In genomic region chr19:36771275-36772231, GRCh38 we compare ENCODE assay signal across 8 cellular contexts. TPM values are rescaled to one million over a fixed set of nuclear protein-coding genes. Genes with fewer than 3 reads are reported as not detected.
DNase-seq lines count a peak whose midpoint lies in the region; ATAC-seq and TF ChIP-seq lines count a peak whose summit lies in the region.

No MANE protein-coding gene starts in this region.

- TF ChIP-seq CTCF in AG04450 (IDR thresholded peaks at IDR 0.05; ENCODE audit: low read depth, low read length) = no peak
- no peak for TF ChIP-seq CTCF in GM12865 (IDR thresholded peaks at IDR 0.05; ENCODE audit: insufficient read depth, low read depth, low read length, missing control alignments)
- no peak for TF ChIP-seq CTCF in left ventricle myocardium inferior (IDR thresholded peaks at IDR 0.05; ENCODE audit: borderline replicate concordance)

- no CpG with 5 or more reads among the region's 29 CpGs for WGBS in trophoblast cell (ENCODE audit: extremely low coverage, insufficient coverage, insufficient read length)

- peaks cover 20% of the 10 kb centered on the region for H3K9me3 Mint-ChIP-seq in activated naive CD8-positive, alpha-beta T cell treated with anti-CD3 and anti-CD28 coated beads, Interleukin-2, amount 50 U/mL, for 24 hours

- peak; percentile 58 for DNase-seq in AG04450 (ENCODE audit: low read depth, low spot score)
- DNase-seq in GM12865 (ENCODE audit: low read depth) = peak; percentile 80
- DNase-seq in NCI-H69 (lab: John Stamatoyannopoulos, UW) = peak; percentile 39
- DNase-seq in activated naive CD8-positive, alpha-beta T cell treated with anti-CD3 and anti-CD28 coated beads, Interleukin-2, amount 50 U/mL, for 24 hours = peak; percentile 52
- DNase-seq in left ventricle myocardium inferior = peak; percentile 70
- peak; percentile 92 to 93 for DNase-seq in trophoblast cell
- no peak for DNase-seq in HEK293T (ENCODE audit: extremely low spot score)

- peak overlapping the region; percentile 52 for H4K12ac ChIP-seq in trophoblast cell (ENCODE audit: low read depth, low read length)

- H3K4me1 ChIP-seq in left ventricle myocardium inferior = peaks cover 27% of the 10 kb centered on the region
- H3K4me1 ChIP-seq in trophoblast cell (ENCODE audit: control insufficient read depth in 1 of 2, insufficient read depth in 2 of 2, low read length in 2 of 2) = peaks cover 0 to 2% of the 10 kb centered on the region in 2 experiments

- peaks cover 23% of the 10 kb centered on the region for H3K4me1 Mint-ChIP-seq in activated naive CD8-positive, alpha-beta T cell treated with anti-CD3 and anti-CD28 coated beads, Interleukin-2, amount 50 U/mL, for 24 hours

- CTCF ChIA-PET in AG04450 (lab: Charles Lee) (interaction anchor here (0.7 kb wide), 3 partner anchors 146 to 1140 kb away, joined by 3 read pairs; no protein-coding TSS in a partner anchor), HEK293T (lab: Yijun Ruan, JAX) (no interaction called here)

- peak overlapping the region; percentile 85 for H3K4ac ChIP-seq in trophoblast cell (ENCODE audit: low read depth, low read length)

- H3K18ac ChIP-seq in trophoblast cell (ENCODE audit: low read length) = no peak overlapping the region

- peak overlapping the region; percentile 58 for H4K91ac ChIP-seq in trophoblast cell (ENCODE audit: low read depth, low read length)

- H3K4me3 ChIP-seq in AG04450 (ENCODE audit: low read depth, low read length) (peak overlapping the region; percentile 94), GM12865 (ENCODE audit: low read depth, low read length) (peak overlapping the region; percentile 70), left ventricle myocardium inferior (peak overlapping the region; percentile 73), trophoblast cell (ENCODE audit: low read depth, low read length) (peak overlapping the region; percentile 94)

- no peaks in the 10 kb centered on the region for H3K27me3 Mint-ChIP-seq in activated naive CD8-positive, alpha-beta T cell treated with anti-CD3 and anti-CD28 coated beads, Interleukin-2, amount 50 U/mL, for 24 hours

- H2BK120ac ChIP-seq in trophoblast cell (ENCODE audit: insufficient read depth, low read length, poor library complexity) = peak overlapping the region; percentile 23

- peak overlapping the region; percentile 52 for H2BK5ac ChIP-seq in trophoblast cell (ENCODE audit: low read depth, low read length, poor library complexity)

- H4K8ac ChIP-seq in trophoblast cell (ENCODE audit: low read depth, low read length) = peak overlapping the region; percentile 78

- H3K79me1 ChIP-seq in trophoblast cell (ENCODE audit: low read length) = peaks cover 15% of the 10 kb centered on the region

- POLR2A ChIA-PET in AG04450 (lab: Yijun Ruan, JAX) = interaction anchor here (1.2 kb wide), 1 partner anchor 26 kb away, joined by 3 read pairs; no protein-coding TSS in a partner anchor
- POLR2A ChIA-PET in HEK293T (lab: Yijun Ruan, JAX) = no interaction called here

- H3K9me3 ChIP-seq in AG04450 (ENCODE audit: control insufficient read depth, insufficient read depth, low read length) = peaks cover 54% of the 10 kb centered on the region
- peaks cover 55% of the 10 kb centered on the region for H3K9me3 ChIP-seq in left ventricle myocardium inferior (replicated peaks)
- peaks cover 13% of the 10 kb centered on the region for H3K9me3 ChIP-seq in trophoblast cell (ENCODE audit: insufficient read depth, low read depth, low read length)

- H3K36me3 Mint-ChIP-seq in activated naive CD8-positive, alpha-beta T cell treated with anti-CD3 and anti-CD28 coated beads, Interleukin-2, amount 50 U/mL, for 24 hours (ENCODE audit: low read depth) = peaks cover 67% of the 10 kb centered on the region

- no peak overlapping the region for H3K23ac ChIP-seq in trophoblast cell (ENCODE audit: low read length)

- H2AFZ ChIP-seq in trophoblast cell (ENCODE audit: insufficient read depth, low read length, poor library complexity) = no peak overlapping the region

- peak overlapping the region; percentile 97 for H3K27ac Mint-ChIP-seq in activated naive CD8-positive, alpha-beta T cell treated with anti-CD3 and anti-CD28 coated beads, Interleukin-2, amount 50 U/mL, for 24 hours

- H3K9ac ChIP-seq in trophoblast cell (ENCODE audit: low read length) = peak overlapping the region; percentile 80

- H3K27ac ChIP-seq in AG04450 (ENCODE audit: low read depth, low read length) (peak overlapping the region; percentile 88), left ventricle myocardium inferior (replicated peaks) (peak overlapping the region; percentile 86), trophoblast cell (ENCODE audit: low read depth, low read length) (peak overlapping the region; percentile 66)

- peak overlapping the region; percentile 100 for H3K4me3 Mint-ChIP-seq in activated naive CD8-positive, alpha-beta T cell treated with anti-CD3 and anti-CD28 coated beads, Interleukin-2, amount 50 U/mL, for 24 hours

- peaks cover 14% of the 10 kb centered on the region for H3K79me2 ChIP-seq in trophoblast cell (ENCODE audit: control insufficient read depth, insufficient read depth, low read length, poor library complexity)

- H3K27me3 ChIP-seq in AG04450 (ENCODE audit: control insufficient read depth, insufficient read depth, low read length) (no peaks in the 10 kb centered on the region), left ventricle myocardium inferior (ENCODE audit: low read depth) (peaks cover 8% of the 10 kb centered on the region), trophoblast cell (ENCODE audit: insufficient read depth, low read length) (no peaks in the 10 kb centered on the region)

- intact Hi-C loops in left ventricle myocardium inferior (cut with micrococcal nuclease) = no loop called here

- peak overlapping the region; percentile 72 for H3K4me2 ChIP-seq in trophoblast cell (ENCODE audit: low read length)

- H2AK5ac ChIP-seq in trophoblast cell (ENCODE audit: low read length) = no peak overlapping the region

- H2BK12ac ChIP-seq in trophoblast cell (ENCODE audit: low read length) = no peak overlapping the region

- H3K36me3 ChIP-seq in left ventricle myocardium inferior (peaks cover 26% of the 10 kb centered on the region), trophoblast cell (ENCODE audit: control insufficient read depth in 1 of 2, insufficient read depth in 2 of 2, low read length in 2 of 2) (peaks cover 7 to 16% of the 10 kb centered on the region in 2 experiments)

- no peak for ATAC-seq in activated naive CD8-positive, alpha-beta T cell treated with anti-CD3 and anti-CD28 coated beads, Interleukin-2, amount 50 U/mL, for 24 hours
- no peak for ATAC-seq in GM18873 (IDR thresholded peaks at IDR 0.05; ENCODE audit: low FRiP score, unreplicated experiment)

- H3K14ac ChIP-seq in trophoblast cell (ENCODE audit: low read length) = peak overlapping the region; percentile 93

TF ChIP-seq in HEK293T, 16 proteins besides CTCF, POLR2A, EP300 and RAD21:
- TF ChIP-seq HDGF (IDR thresholded peaks at IDR 0.05; ENCODE audit: borderline replicate concordance) (no peak), ELF4 (IDR thresholded peaks at IDR 0.05) (no peak), FOXA1 (IDR thresholded peaks at IDR 0.05) (no peak), ARNT (IDR thresholded peaks at IDR 0.05) (no peak), FOXK2 (IDR thresholded peaks at IDR 0.05) (no peak), ZNF384 (IDR thresholded peaks at IDR 0.05) (no peak), BHLHE40 (IDR thresholded peaks at IDR 0.05; ENCODE audit: borderline replicate concordance) (no peak), SUZ12 (IDR thresholded peaks at IDR 0.05) (no peak)
TF ChIP-seq in HEK293T: peak in this region for 0.

RNA-seq across cellular contexts. Expression of gene ZNF850, which starts 1.1 kb away (rescaled TPM):
- polyA plus RNA-seq in AG04450 (2011; rRNA removed) = 1.1 and 1.2 TPM in 2 replicates
- polyA minus RNA-seq in AG04450 (2011; rRNA and poly(A)+ RNA removed) = 6.0 and 7.7 TPM in 2 replicates
- total RNA-seq in left ventricle myocardium inferior = 5.2 TPM
- 5.8 and 6.0 TPM in 2 replicates for polyA plus RNA-seq in trophoblast cell (2013)
